In the genomic region with DNA sequence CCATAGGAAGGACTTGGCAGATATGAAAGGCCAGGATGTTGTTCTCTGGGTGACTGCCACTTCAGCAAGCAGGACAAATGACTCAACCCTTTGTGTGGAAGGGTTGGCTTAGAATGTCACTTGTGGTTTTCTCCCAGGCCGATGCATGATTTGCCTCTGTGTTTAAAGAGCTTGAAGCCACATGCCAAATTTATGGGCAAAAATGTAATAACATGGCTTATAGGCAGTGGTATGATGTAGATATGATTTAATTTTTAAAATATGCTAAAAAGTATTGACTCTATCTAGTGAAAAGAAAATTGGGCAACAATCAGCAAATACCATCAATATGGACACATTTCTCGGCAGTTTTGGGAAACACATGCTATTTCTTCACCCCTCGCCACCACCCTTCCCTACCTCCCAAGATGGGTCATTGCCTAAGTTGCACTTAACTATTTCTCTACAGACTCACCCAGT, we compare ENCODE assay signal across 12 cellular contexts.
DNase-seq lines count a peak whose midpoint lies in the region; ATAC-seq and TF ChIP-seq lines count a peak whose summit lies in the region.
"Had no signal": no experiment of that assay in that cellular context is flagged by ENCODE, and none has a peak within 500 bp of the region (broad histone marks: within the 10 kb centered on the region; RNA-seq: fewer than 3 reads in every experiment).

No MANE protein-coding gene starts in this region.

- H3K27ac ChIP-seq in upper lobe of right lung = no peak overlapping the region
- H3K27ac ChIP-seq in CD4-positive, alpha-beta T cell (ENCODE audit: low read depth, low read length) = no peak overlapping the region
- H3K27ac ChIP-seq: BLaER1 had no signal

- H3K9me3 ChIP-seq in upper lobe of right lung = no peaks in the 10 kb centered on the region
- no peaks in the 10 kb centered on the region for H3K9me3 ChIP-seq in CD4-positive, alpha-beta T cell (ENCODE audit: control insufficient read depth, low read length)
- H3K9me3 ChIP-seq: BLaER1 had no signal

- CTCF ChIA-PET in CD4-positive, alpha-beta T cell (lab: Charles Lee) = no interaction called here

- H3K9me3 Mint-ChIP-seq in activated naive CD8-positive, alpha-beta T cell treated with anti-CD3 and anti-CD28 coated beads, Interleukin-2, amount 50 U/mL, for 24 hours = no peaks in the 10 kb centered on the region
- no peaks in the 10 kb centered on the region for H3K9me3 Mint-ChIP-seq in activated naive CD8-positive, alpha-beta T cell treated with anti-CD3 and anti-CD28 coated beads for 36 hours
- no peaks in the 10 kb centered on the region for H3K9me3 Mint-ChIP-seq in CD4-positive, alpha-beta T cell
- H3K9me3 Mint-ChIP-seq: naive B cell had no signal

- peak; percentile 51 for ATAC-seq in activated naive CD8-positive, alpha-beta T cell treated with anti-CD3 and anti-CD28 coated beads, Interleukin-2, amount 50 U/mL, for 24 hours
- ATAC-seq in upper lobe of right lung = peak; percentile 74
- ATAC-seq in GM19397 (IDR thresholded peaks at IDR 0.05; ENCODE audit: unreplicated experiment) = no peak
- no peak for ATAC-seq in CD4-positive, alpha-beta T cell (ENCODE audit: poor library complexity)
- no peak for ATAC-seq in HG03354 (IDR thresholded peaks at IDR 0.05; ENCODE audit: poor library complexity, severe bottlenecking, unreplicated experiment)

- H3K4me1 ChIP-seq in upper lobe of right lung = no peaks in the 10 kb centered on the region

- H3K27me3 Mint-ChIP-seq in activated naive CD8-positive, alpha-beta T cell treated with anti-CD3 and anti-CD28 coated beads, Interleukin-2, amount 50 U/mL, for 24 hours = peaks cover 8% of the 10 kb centered on the region
- peaks cover 51% of the 10 kb centered on the region for H3K27me3 Mint-ChIP-seq in activated naive CD8-positive, alpha-beta T cell treated with anti-CD3 and anti-CD28 coated beads for 36 hours
- H3K27me3 Mint-ChIP-seq in CD4-positive, alpha-beta T cell = peaks cover 6% of the 10 kb centered on the region

- POLR2A ChIA-PET in CD4-positive, alpha-beta T cell (lab: Charles Lee) = no interaction called here

- no peaks in the 10 kb centered on the region for H3K36me3 ChIP-seq in upper lobe of right lung
- H3K36me3 ChIP-seq: BLaER1 had no signal

- H3K4me1 Mint-ChIP-seq in activated naive CD8-positive, alpha-beta T cell treated with anti-CD3 and anti-CD28 coated beads, Interleukin-2, amount 50 U/mL, for 24 hours = peaks cover 7% of the 10 kb centered on the region
- H3K4me1 Mint-ChIP-seq in activated naive CD8-positive, alpha-beta T cell treated with anti-CD3 and anti-CD28 coated beads for 36 hours = peaks cover 2% of the 10 kb centered on the region
- no peaks in the 10 kb centered on the region for H3K4me1 Mint-ChIP-seq in CD4-positive, alpha-beta T cell (ENCODE audit: low read depth)
- H3K4me1 Mint-ChIP-seq: naive B cell had no signal

- H3K4me3 Mint-ChIP-seq in activated naive CD8-positive, alpha-beta T cell treated with anti-CD3 and anti-CD28 coated beads, Interleukin-2, amount 50 U/mL, for 24 hours = no peak overlapping the region
- H3K4me3 Mint-ChIP-seq in activated naive CD8-positive, alpha-beta T cell treated with anti-CD3 and anti-CD28 coated beads for 36 hours = no peak overlapping the region
- no peak overlapping the region for H3K4me3 Mint-ChIP-seq in CD4-positive, alpha-beta T cell
- H3K4me3 Mint-ChIP-seq: naive B cell had no signal

- no peak overlapping the region for H3K27ac Mint-ChIP-seq in activated naive CD8-positive, alpha-beta T cell treated with anti-CD3 and anti-CD28 coated beads, Interleukin-2, amount 50 U/mL, for 24 hours
- H3K27ac Mint-ChIP-seq in activated naive CD8-positive, alpha-beta T cell treated with anti-CD3 and anti-CD28 coated beads for 36 hours = no peak overlapping the region
- H3K27ac Mint-ChIP-seq in CD4-positive, alpha-beta T cell = no peak overlapping the region
- H3K27ac Mint-ChIP-seq: naive B cell had no signal

- DNase-seq in activated naive CD8-positive, alpha-beta T cell treated with anti-CD3 and anti-CD28 coated beads, Interleukin-2, amount 50 U/mL, for 24 hours = no peak
- DNase-seq in activated naive CD8-positive, alpha-beta T cell treated with anti-CD3 and anti-CD28 coated beads for 36 hours = no peak
- DNase-seq in SKM-1 (lab: John Stamatoyannopoulos, UW; ENCODE audit: unreplicated experiment) (peak; percentile 60), fibroblast of villous mesenchyme (ENCODE audit: low read depth) (peak; percentile 73), upper lobe of right lung (no peak)
- no peak for DNase-seq in CD4-positive, alpha-beta T cell
- DNase-seq: activated effector memory CD4-positive, alpha-beta T cell treated with anti-CD3 and anti-CD28 coated beads, Interleukin-2, amount 50 U/mL, for 16 hours; naive B cell; NCI-H146 had no signal

- no peaks in the 10 kb centered on the region for H3K36me3 Mint-ChIP-seq in activated naive CD8-positive, alpha-beta T cell treated with anti-CD3 and anti-CD28 coated beads, Interleukin-2, amount 50 U/mL, for 24 hours (ENCODE audit: low read depth)
- H3K36me3 Mint-ChIP-seq in activated naive CD8-positive, alpha-beta T cell treated with anti-CD3 and anti-CD28 coated beads for 36 hours = no peaks in the 10 kb centered on the region
- no peaks in the 10 kb centered on the region for H3K36me3 Mint-ChIP-seq in CD4-positive, alpha-beta T cell (ENCODE audit: low read depth)
- H3K36me3 Mint-ChIP-seq: naive B cell had no signal

- TF ChIP-seq CTCF in fibroblast of villous mesenchyme (IDR thresholded peaks at IDR 0.05; ENCODE audit: insufficient read depth, low read depth, low read length) (no peak), upper lobe of right lung (IDR thresholded peaks at IDR 0.05) (no peak)
- no peak for TF ChIP-seq CTCF in CD4-positive, alpha-beta T cell (IDR thresholded peaks at IDR 0.05)

- no peak overlapping the region for H3K4me3 ChIP-seq in fibroblast of villous mesenchyme (ENCODE audit: low read depth, low read length)
- no peak overlapping the region for H3K4me3 ChIP-seq in upper lobe of right lung
- H3K4me3 ChIP-seq: BLaER1 had no signal

- intact Hi-C loops in upper lobe of right lung (cut with DNase I) = no loop called here
- intact Hi-C loops in CD4-positive, alpha-beta T cell (cut with DNase I, micrococcal nuclease) = no loop called here

- no peaks in the 10 kb centered on the region for H3K27me3 ChIP-seq in upper lobe of right lung
- H3K27me3 ChIP-seq in CD4-positive, alpha-beta T cell (ENCODE audit: control insufficient read depth, insufficient read depth, low read length) = no peaks in the 10 kb centered on the region
- H3K27me3 ChIP-seq: BLaER1 had no signal

Comparison
In these comparisons a context has a peak if more than half of its experiments do, and no peak if none do; other contexts are left out.
1. ATAC-seq: peak in activated naive CD8-positive, alpha-beta T cell treated with anti-CD3 and anti-CD28 coated beads, Interleukin-2, amount 50 U/mL, for 24 hours (single experiment) and upper lobe of right lung (single experiment); none in GM19397 (single experiment), CD4-positive, alpha-beta T cell (single experiment) and HG03354 (single experiment).
2. DNase-seq: peak in SKM-1 (single experiment) and fibroblast of villous mesenchyme (single experiment); none in activated naive CD8-positive, alpha-beta T cell treated with anti-CD3 and anti-CD28 coated beads, Interleukin-2, amount 50 U/mL, for 24 hours (single experiment), activated naive CD8-positive, alpha-beta T cell treated with anti-CD3 and anti-CD28 coated beads for 36 hours (single experiment), upper lobe of right lung (single experiment) and CD4-positive, alpha-beta T cell (0 of 10).